Comparison of ENCODE assay signal across 10 cellular contexts in genomic region chr5:175517824-175518450, GRCh38. TPM values are rescaled to one million over a fixed set of nuclear protein-coding genes. Genes with fewer than 3 reads are reported as not detected.
DNase-seq lines count a peak whose midpoint lies in the region; ATAC-seq, FAIRE-seq and TF ChIP-seq lines count a peak whose summit lies in the region.
"Had no signal": no experiment of that assay in that cellular context is flagged by ENCODE, and none has a peak within 500 bp of the region (broad histone marks: within the 10 kb centered on the region; RNA-seq: fewer than 3 reads in every experiment).

No MANE protein-coding gene starts in this region.

- TF ChIP-seq EP300 in GM12878 (IDR thresholded peaks at IDR 0.05; ENCODE audit: borderline replicate concordance in 1 of 2, control insufficient read depth in 1 of 2, low read depth in 2 of 2, low read length in 2 of 2): no peak

- no peaks in the 10 kb centered on the region for H3K4me1 Mint-ChIP-seq in chondrocyte (ENCODE audit: low read depth)

- H3K4me3 ChIP-seq in GM12878: no peak overlapping the region
- H3K4me3 ChIP-seq in gastrocnemius medialis: no peak overlapping the region

- TF ChIP-seq RAD21 in GM12878 (IDR thresholded peaks at IDR 0.05; ENCODE audit: insufficient read depth, low read depth, low read length): no peak

- TF ChIP-seq CTCF in GM12878 (IDR thresholded peaks at IDR 0.05 in 2 of 3, conservative IDR thresholded peaks at IDR 0.05 in 1 of 3; ENCODE audit: control insufficient read depth in 2 of 3, extremely low read depth in 1 of 3, insufficient read depth in 1 of 3, low read depth in 3 of 3, low read length in 3 of 3) (no peak), gastrocnemius medialis (IDR thresholded peaks at IDR 0.05 in 4 of 5, conservative IDR thresholded peaks at IDR 0.05 in 1 of 5) (no peak), chondrocyte (IDR thresholded peaks at IDR 0.05) (no peak)

- CTCF ChIA-PET in GM12878 (lab: Yijun Ruan, JAX): no interaction called here

- no peak for FAIRE-seq in GM12878 (lab: Jason Lieb, UNC)
- FAIRE-seq: colon had no signal

- H3K27me3 Mint-ChIP-seq in chondrocyte (ENCODE audit: low read depth): no peaks in the 10 kb centered on the region

- no peak overlapping the region for H3K4me2 ChIP-seq in GM12878 (ENCODE audit: control insufficient read depth, insufficient read depth)

- no peak overlapping the region for H3K4me3 Mint-ChIP-seq in chondrocyte (ENCODE audit: unreplicated experiment)

- peaks cover 8% of the 10 kb centered on the region for H3K9me3 Mint-ChIP-seq in chondrocyte (ENCODE audit: low read depth)

- H3K27ac ChIP-seq in GM12878 (ENCODE audit: control insufficient read depth, insufficient read depth): no peak overlapping the region
- H3K27ac ChIP-seq in gastrocnemius medialis: no peak overlapping the region
- H3K27ac ChIP-seq: parathyroid adenoma had no signal

- ATAC-seq in GM12878 (no peak), gastrocnemius medialis (no peak), HG02759 (IDR thresholded peaks at IDR 0.05; ENCODE audit: unreplicated experiment) (no peak)

- RAD21 ChIA-PET in GM12878 (lab: Charles Lee; ENCODE audit: unreplicated experiment): no interaction called here

- SMC1A ChIA-PET in GM12878 (lab: Charles Lee; ENCODE audit: uncharacterized antibody, unreplicated experiment): no interaction called here

- TF ChIP-seq POLR2A in GM12878 (IDR thresholded peaks at IDR 0.05; ENCODE audit: low read depth, low read length) (no peak), gastrocnemius medialis (IDR thresholded peaks at IDR 0.05) (no peak)

- H3K27ac Mint-ChIP-seq in chondrocyte (ENCODE audit: unreplicated experiment): no peak overlapping the region

- POLR2A ChIA-PET in GM12878 (lab: Charles Lee): no interaction called here

- H3K36me3 Mint-ChIP-seq in chondrocyte (ENCODE audit: low read depth): peaks cover 52% of the 10 kb centered on the region

- intact Hi-C loops in GM12878 (cut with micrococcal nuclease; ENCODE audit: unreplicated experiment) (no loop called here), gastrocnemius medialis (cut with DNase I; ENCODE audit: low total_unique reads) (no loop called here)

- no peak overlapping the region for H3K9ac ChIP-seq in GM12878 (ENCODE audit: control insufficient read depth, insufficient read depth, low read length)
- H3K9ac ChIP-seq: parathyroid adenoma had no signal

- in situ Hi-C loops in GM12878 (cut with MboI) (no loop called here), gastrocnemius medialis (cut with MboI; ENCODE audit: low sequenced_read_pairs in 4 of 4) (no loop called here)

- H3K9me3 ChIP-seq in GM12878 (replicated peaks; ENCODE audit: control insufficient read depth, insufficient read depth, low read length) (no peaks in the 10 kb centered on the region; the same call in 2 of the 3 replicates), gastrocnemius medialis (no peaks in the 10 kb centered on the region)

- no peaks in the 10 kb centered on the region for H3K79me2 ChIP-seq in GM12878 (ENCODE audit: control insufficient read depth, insufficient read depth, low read length)
- H3K79me2 ChIP-seq: parathyroid adenoma had no signal

- no TSS peak for BruUV-seq in GM12878 (replicated peaks; lab: Mats Ljungman, UMichigan)

- H3K4me1 ChIP-seq in GM12878 (ENCODE audit: control insufficient read depth, insufficient read depth, low read length): no peaks in the 10 kb centered on the region
- H3K4me1 ChIP-seq in gastrocnemius medialis: no peaks in the 10 kb centered on the region
- H3K4me1 ChIP-seq: parathyroid adenoma had no signal

- H2AFZ ChIP-seq in GM12878 (ENCODE audit: control insufficient read depth, low read depth, low read length): no peak overlapping the region
- H2AFZ ChIP-seq: parathyroid adenoma had no signal

- 34% methylated on average over 7 of the region's 7 CpGs for WGBS in GM12878 (ENCODE audit: insufficient coverage, insufficient replicate concordance, low lambda C conversion rate, missing lambda C conversion rate)

- H3K36me3 ChIP-seq in GM12878 (ENCODE audit: control insufficient read depth in 2 of 2, insufficient read depth in 2 of 2, low read length in 1 of 2) (peaks cover 20 to 56% of the 10 kb centered on the region in 2 experiments), gastrocnemius medialis (peaks cover 0 to 54% of the 10 kb centered on the region in 2 donors)

- DNase-seq in EL (peak; percentile 89), GM12878 (ENCODE audit: low read depth, low spot score) (no peak), gastrocnemius medialis (no peak), NCI-H524 treated with DMSO at 0.1 percent for 48 hours (lab: John Stamatoyannopoulos, UW) (no peak), chondrocyte (ENCODE audit: low spot score) (no peak)
- DNase-seq in activated CD4-positive, alpha-beta T cell treated with anti-CD3 and anti-CD28 coated beads for 1 hour: peak; percentile 80
- DNase-seq in stimulated activated CD4-positive, alpha-beta T cell treated with anti-CD3 and anti-CD28 coated beads, Interleukin-1b, Interleukin-23, amount 100 ng/mL, for 4 hours (ENCODE audit: low read depth in 2 of 2): peak; percentile 62 to 81

- no peaks in the 10 kb centered on the region for H4K20me1 ChIP-seq in GM12878 (ENCODE audit: control insufficient read depth, insufficient read depth)

- H3K27me3 ChIP-seq in GM12878 (replicated peaks in 1 of 2; ENCODE audit: control insufficient read depth in 2 of 2, insufficient read depth in 2 of 2, low read length in 1 of 2): no peaks in the 10 kb centered on the region
- no peaks in the 10 kb centered on the region for H3K27me3 ChIP-seq in gastrocnemius medialis

TF ChIP-seq in GM12878, 131 proteins besides CTCF, POLR2A, EP300 and RAD21:
- TF ChIP-seq IRF5 (IDR thresholded peaks at IDR 0.05; ENCODE audit: borderline replicate concordance): no peak
- TF ChIP-seq, protein P1, sequence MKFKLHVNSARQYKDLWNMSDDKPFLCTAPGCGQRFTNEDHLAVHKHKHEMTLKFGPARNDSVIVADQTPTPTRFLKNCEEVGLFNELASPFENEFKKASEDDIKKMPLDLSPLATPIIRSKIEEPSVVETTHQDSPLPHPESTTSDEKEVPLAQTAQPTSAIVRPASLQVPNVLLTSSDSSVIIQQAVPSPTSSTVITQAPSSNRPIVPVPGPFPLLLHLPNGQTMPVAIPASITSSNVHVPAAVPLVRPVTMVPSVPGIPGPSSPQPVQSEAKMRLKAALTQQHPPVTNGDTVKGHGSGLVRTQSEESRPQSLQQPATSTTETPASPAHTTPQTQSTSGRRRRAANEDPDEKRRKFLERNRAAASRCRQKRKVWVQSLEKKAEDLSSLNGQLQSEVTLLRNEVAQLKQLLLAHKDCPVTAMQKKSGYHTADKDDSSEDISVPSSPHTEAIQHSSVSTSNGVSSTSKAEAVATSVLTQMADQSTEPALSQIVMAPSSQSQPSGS (IDR thresholded peaks at IDR 0.05; ENCODE audit: low read length): 0 out of 2 replicates have a peak, but pooled peaks have one; percentile 19

RNA-seq across cellular contexts. Expression of gene SFXN1, which starts 39.6 kb away (rescaled TPM):
- total RNA-seq in GM12878 (2013; cell fraction: nucleolus; rRNA removed): 176 and 190 TPM in 2 replicates
- 96.8 and 97.4 TPM in 2 replicates for total RNA-seq in GM12878 (2014; rRNA removed)
- total RNA-seq in GM12878 (2014; rRNA removed; fragmentation: Illumina TruSeq; extraction: Trizol): 92.5 and 99.0 TPM in 2 replicates
- total RNA-seq in GM12878 (2021): 106 and 108 TPM in 2 replicates
- polyA plus RNA-seq in GM12878 (2011; ENCODE audit: low read depth): 149 TPM
- 173 and 248 TPM in 2 replicates for polyA plus RNA-seq in GM12878 (2011; rRNA removed)
- 205 and 218 TPM in 2 replicates for polyA plus RNA-seq in GM12878 (2011; cell fraction: cytosol; rRNA removed)
- 125 and 150 TPM in 2 replicates for polyA plus RNA-seq in GM12878 (2011; cell fraction: nucleus; rRNA removed)
- 72.2 and 85.3 TPM in 2 replicates for polyA plus RNA-seq in GM12878 (2012)
- 101 and 126 TPM in 2 replicates for polyA plus RNA-seq in GM12878 (2014; fragmentation: Illumina TruSeq; extraction: Trizol)
- polyA plus RNA-seq in GM12878 (2014; fragmentation: Nextera tagmentation; extraction: Ambion mirVana): 10 to 100 TPM; 18.0 to 24.6 TPM
- polyA plus RNA-seq in GM12878 (2014; rRNA removed): 84.5 and 89.2 TPM in 2 replicates
- polyA plus RNA-seq in GM12878 (2016; fragmentation: Nextera tagmentation; extraction: Ambion mirVana): 100 to 1,000 TPM; 110 TPM
- polyA minus RNA-seq in GM12878 (2011; rRNA and poly(A)+ RNA removed): 299 and 428 TPM in 2 replicates
- 56.5 and 83.2 TPM in 2 replicates for polyA minus RNA-seq in GM12878 (2011; cell fraction: cytosol; rRNA and poly(A)+ RNA removed)
- polyA minus RNA-seq in GM12878 (2011; cell fraction: nucleus; rRNA and poly(A)+ RNA removed): 56.8 and 86.4 TPM in 2 replicates
- total RNA-seq in gastrocnemius medialis: 10 to 100 TPM in 3 of 4 donors, 1 to 10 TPM in 1; 5.8 to 16.7 (median 13.1) TPM
- total RNA-seq in chondrocyte: 51.8 to 58.9 TPM (median 57.4 TPM) in 3 replicates

Comparison
In these comparisons a context has a peak if more than half of its experiments do, and no peak if none do; other contexts are left out.
1. DNase-seq: peak in EL (single experiment), activated CD4-positive, alpha-beta T cell treated with anti-CD3 and anti-CD28 coated beads for 1 hour (single experiment) and stimulated activated CD4-positive, alpha-beta T cell treated with anti-CD3 and anti-CD28 coated beads, Interleukin-1b, Interleukin-23, amount 100 ng/mL, for 4 hours (2 of 2); none in GM12878 (single experiment), gastrocnemius medialis (0 of 2), NCI-H524 treated with DMSO at 0.1 percent for 48 hours (single experiment) and chondrocyte (single experiment).